9 cellular contexts compared by ENCODE assay signal in genomic region chr3:115692887-115693524, GRCh38.
A peak's percentile ranks its signal among the peaks of the same experiment; 100 is the strongest.
DNase-seq lines count a peak whose midpoint lies in the region; ATAC-seq and TF ChIP-seq lines count a peak whose summit lies in the region.
"Had no signal": no experiment of that assay in that cellular context is flagged by ENCODE, and none has a peak within 500 bp of the region (broad histone marks: within the 10 kb centered on the region; RNA-seq: fewer than 3 reads in every experiment).

No MANE protein-coding gene starts in this region.

- POLR2A ChIA-PET in RWPE1 (lab: Yijun Ruan, JAX; ENCODE audit: low non-redundant PET) = no interaction called here

- H3K79me1 ChIP-seq in H9 (ENCODE audit: insufficient read depth, low read depth, low read length, poor library complexity, severe bottlenecking) = no peaks in the 10 kb centered on the region

- TF ChIP-seq CTCF in H9 (conservative IDR thresholded peaks at IDR 0.05) (peak; percentile 90), Loucy (conservative IDR thresholded peaks at IDR 0.05; ENCODE audit: low read length) (peak; percentile 88), RWPE1 (conservative IDR thresholded peaks at IDR 0.05; ENCODE audit: low read depth) (peak; percentile 79), gastroesophageal sphincter (IDR thresholded peaks at IDR 0.05) (peak; percentile 54 to 88 (median 76)), parathyroid adenoma (IDR thresholded peaks at IDR 0.05) (peak; percentile 79), upper lobe of left lung (IDR thresholded peaks at IDR 0.05) (peak; percentile 68 to 87 (median 80))

- no peaks in the 10 kb centered on the region for H3F3A ChIP-seq in Loucy (ENCODE audit: low read depth)

- no peaks in the 10 kb centered on the region for H3K23me2 ChIP-seq in H9 (ENCODE audit: insufficient read length, low read depth, low read length, poor library complexity, severe bottlenecking)

- peaks cover 0 to 3% (median 0%) of the 10 kb centered on the region in 3 experiments; a peak in 1 of 7 replicates for H3K36me3 Mint-ChIP-seq in H9 (ENCODE audit: insufficient read depth in 1 of 3, low read depth in 3 of 3)

- H3K4me3 ChIP-seq in Loucy (ENCODE audit: low read length, poor library complexity, severe bottlenecking) = no peak overlapping the region
- no peak overlapping the region for H3K4me3 ChIP-seq in gastroesophageal sphincter
- H3K4me3 ChIP-seq in parathyroid adenoma (ENCODE audit: low read depth, low read length) = no peak overlapping the region
- H3K4me3 ChIP-seq in upper lobe of left lung = no peak overlapping the region
- H3K4me3 ChIP-seq: skin epidermis had no signal

- H3K23ac ChIP-seq in H9 (ENCODE audit: insufficient read length, low read depth, low read length) = no peak overlapping the region

- H2AFZ ChIP-seq in H9 (ENCODE audit: low read length) (no peak overlapping the region), Loucy (ENCODE audit: low read length) (peak overlapping the region; percentile 80), parathyroid adenoma (peak overlapping the region; percentile 80)

- H3K9ac ChIP-seq in H9 (ENCODE audit: extremely low read depth, insufficient read length, low read length) (no peak overlapping the region), Loucy (ENCODE audit: low read depth, low read length, poor library complexity, severe bottlenecking) (no peak overlapping the region), parathyroid adenoma (no peak overlapping the region)

- no peak overlapping the region for H2BK120ac ChIP-seq in H9 (ENCODE audit: low read depth, low read length, poor library complexity, severe bottlenecking)

- no peak overlapping the region for H3K56ac ChIP-seq in H9 (ENCODE audit: insufficient read length, low read depth, low read length)

- H3K14ac ChIP-seq in H9 (ENCODE audit: insufficient read depth, low read length) = no peak overlapping the region

- no CpG with 5 or more reads among the region's 8 CpGs for WGBS in H9 (ENCODE audit: extremely low coverage, insufficient read length, low lambda C conversion rate)
- WGBS in gastroesophageal sphincter (ENCODE audit: low coverage in 1 of 2), 2 donors = 19 to 37% methylated on average over 4 to 8 of the region's 8 CpGs
- 20 to 23% methylated on average over 8 of the region's 8 CpGs for WGBS in upper lobe of left lung, 2 donors

- H2BK12ac ChIP-seq in H9 (ENCODE audit: insufficient read length, low read depth, low read length) = no peak overlapping the region

- H3K9me3 Mint-ChIP-seq in H9 = no peaks in the 10 kb centered on the region

- CTCF ChIA-PET in RWPE1 (lab: Yijun Ruan, JAX) = interaction anchor here (0.5 to 1.3 kb wide), 14 partner anchors 11 to 1780 kb away, joined by 3 to 7 read pairs (median 3); no protein-coding TSS in a partner anchor

- H3K4me2 ChIP-seq in H9 (ENCODE audit: insufficient read depth, insufficient read length, low read length) (no peak overlapping the region), Loucy (ENCODE audit: low read depth, low read length, poor library complexity, severe bottlenecking) (no peak overlapping the region), parathyroid adenoma (ENCODE audit: low read length) (no peak overlapping the region)

- H3K9me2 ChIP-seq in Loucy (replicated peaks; ENCODE audit: low read depth, low read length) = no peaks in the 10 kb centered on the region

- H4K5ac ChIP-seq in H9 (ENCODE audit: insufficient read length, low read depth, low read length) = no peak overlapping the region

- H4K20me1 ChIP-seq in H9 (ENCODE audit: control insufficient read depth, insufficient read depth, insufficient read length) (no peaks in the 10 kb centered on the region), Loucy (ENCODE audit: insufficient read depth, low read length, poor library complexity, severe bottlenecking) (no peaks in the 10 kb centered on the region)

- H3K4me1 ChIP-seq in H9 (ENCODE audit: insufficient read depth, low read length) (no peaks in the 10 kb centered on the region), Loucy (ENCODE audit: insufficient read depth, low read length, poor library complexity, severe bottlenecking) (no peaks in the 10 kb centered on the region), gastroesophageal sphincter (peaks cover 0 to 10% (median 0%) of the 10 kb centered on the region in 3 donors), parathyroid adenoma (no peaks in the 10 kb centered on the region), upper lobe of left lung (peaks cover 0 to 7% (median 0%) of the 10 kb centered on the region in 4 donors)

- H3K9me3 ChIP-seq in H9 (ENCODE audit: control insufficient read depth, low read depth, low read length) = no peaks in the 10 kb centered on the region
- no peaks in the 10 kb centered on the region for H3K9me3 ChIP-seq in Loucy (ENCODE audit: insufficient read depth, low read depth, low read length)
- no peaks in the 10 kb centered on the region for H3K9me3 ChIP-seq in gastroesophageal sphincter
- no peaks in the 10 kb centered on the region for H3K9me3 ChIP-seq in parathyroid adenoma (ENCODE audit: control insufficient read depth, low read length)
- no peaks in the 10 kb centered on the region for H3K9me3 ChIP-seq in upper lobe of left lung

- no peak overlapping the region for H3K27ac ChIP-seq in H9 (ENCODE audit: insufficient read length, low read depth, low read length)
- no peak overlapping the region for H3K27ac ChIP-seq in RWPE1
- H3K27ac ChIP-seq in gastroesophageal sphincter = no peak overlapping the region
- no peak overlapping the region for H3K27ac ChIP-seq in parathyroid adenoma
- H3K27ac ChIP-seq in upper lobe of left lung = no peak overlapping the region
- H3K27ac ChIP-seq: skin epidermis had no signal

- H4K91ac ChIP-seq in H9 (ENCODE audit: insufficient read length, low read depth, low read length) = no peak overlapping the region

- no peak overlapping the region for H2AK5ac ChIP-seq in H9 (ENCODE audit: insufficient read length, low read length)

- no peak overlapping the region for H4K8ac ChIP-seq in H9 (replicated peaks; ENCODE audit: insufficient read length, low read depth, low read length)

- H3K27me3 ChIP-seq in H9 (ENCODE audit: insufficient read depth, low read length) (no peaks in the 10 kb centered on the region), Loucy (ENCODE audit: insufficient read depth, low read length, poor library complexity, severe bottlenecking) (no peaks in the 10 kb centered on the region), gastroesophageal sphincter (no peaks in the 10 kb centered on the region), parathyroid adenoma (ENCODE audit: control insufficient read depth, insufficient read depth, low read length) (no peaks in the 10 kb centered on the region), upper lobe of left lung (no peaks in the 10 kb centered on the region)

- H3K36me3 ChIP-seq in Loucy (ENCODE audit: insufficient read depth, low read length) = no peaks in the 10 kb centered on the region
- no peaks in the 10 kb centered on the region for H3K36me3 ChIP-seq in gastroesophageal sphincter
- H3K36me3 ChIP-seq in parathyroid adenoma (ENCODE audit: control insufficient read depth, insufficient read depth, low read length) = no peaks in the 10 kb centered on the region
- no peaks in the 10 kb centered on the region for H3K36me3 ChIP-seq in upper lobe of left lung

- TF ChIP-seq EP300 in gastroesophageal sphincter (IDR thresholded peaks at IDR 0.05) (no peak), upper lobe of left lung (IDR thresholded peaks at IDR 0.05) (no peak)

- peak; percentile 81 for ATAC-seq in gastroesophageal sphincter
- peak; percentile 84 to 95 for ATAC-seq in upper lobe of left lung (ENCODE audit: low FRiP score in 2 of 2)

- DNase-seq in GM04503 (ENCODE audit: low read depth) (peak; percentile 21), H9 (peak; percentile 81), RWPE1 (ENCODE audit: low spot score) (peak; percentile 71), upper lobe of left lung (peak in 1 of 2 donors; percentile 73)
- peak; percentile 36 for DNase-seq in activated T-helper 9 cell treated with anti-CD3 and anti-CD28 coated beads, Interleukin-2, amount 50 U/mL, for 16 hours (ENCODE audit: low read depth)

- no peak overlapping the region for H3K4ac ChIP-seq in H9 (ENCODE audit: low read depth, low read length)

- H3K27ac Mint-ChIP-seq in H9 = peak overlapping the region in 1 of 3 experiments; percentile 57; a peak in 1 of 7 replicates

- no peak overlapping the region for H3T11ph ChIP-seq in H9 (ENCODE audit: low read length)

- no peaks in the 10 kb centered on the region for H3K27me3 Mint-ChIP-seq in H9 (ENCODE audit: low read depth)

- H3K4me1 Mint-ChIP-seq in H9 = peaks cover 10 to 27% of the 10 kb centered on the region in 2 experiments

- H3K79me2 ChIP-seq in H9 (ENCODE audit: insufficient read depth, low read length) (no peaks in the 10 kb centered on the region), Loucy (ENCODE audit: insufficient read depth, low read length) (no peaks in the 10 kb centered on the region), parathyroid adenoma (no peaks in the 10 kb centered on the region)

- H3K4me3 Mint-ChIP-seq in H9 = no peak overlapping the region

- no peak overlapping the region for H3K18ac ChIP-seq in H9 (ENCODE audit: insufficient read length, low read depth, low read length)

- H2BK5ac ChIP-seq in H9 (ENCODE audit: insufficient read length, low read length) = no peak overlapping the region

- H2BK15ac ChIP-seq in H9 (ENCODE audit: low read depth, low read length) = no peak overlapping the region

- H2BK20ac ChIP-seq in H9 (ENCODE audit: low read depth, low read length, poor library complexity, severe bottlenecking) = no peak overlapping the region

- TF ChIP-seq POLR2A in gastroesophageal sphincter (IDR thresholded peaks at IDR 0.05) (no peak), upper lobe of left lung (IDR thresholded peaks at IDR 0.05) (no peak)
